ENCODE assay signal across 16 cellular contexts in genomic region chr17:56982312-56982711, GRCh38. TPM values are rescaled to one million over a fixed set of nuclear protein-coding genes. Genes with fewer than 3 reads are reported as not detected.
DNase-seq lines count a peak whose midpoint lies in the region; ATAC-seq, FAIRE-seq and TF ChIP-seq lines count a peak whose summit lies in the region.
"Had no signal": no experiment of that assay in that cellular context is flagged by ENCODE, and none has a peak within 500 bp of the region (broad histone marks: within the 10 kb centered on the region; RNA-seq: fewer than 3 reads in every experiment).

No MANE protein-coding gene starts in this region.

- DNase-seq in DMS153 treated with DMSO at 0.1 percent for 48 hours (lab: John Stamatoyannopoulos, UW; ENCODE audit: unreplicated experiment) = peak; percentile 88
- DNase-seq in NCI-H1436 treated with DMSO at 0.1 percent for 48 hours (lab: John Stamatoyannopoulos, UW) = peak; percentile 39
- peak; percentile 17 for DNase-seq in NOMO-1 treated with DMSO at 0.1 percent for 48 hours (lab: John Stamatoyannopoulos, UW; ENCODE audit: unreplicated experiment)
- DNase-seq in keratinocyte (ENCODE audit: low read depth, low spot score) = no peak
- DNase-seq in C1 segment of cervical spinal cord (lab: John Stamatoyannopoulos, UW) = no peak
- no peak for DNase-seq in NCI-H2029 (lab: John Stamatoyannopoulos, UW)
- DNase-seq in hepatocyte (ENCODE audit: low spot score) = no peak
- DNase-seq: activated CD4-positive, alpha-beta T cell treated with anti-CD3 and anti-CD28 coated beads, Interleukin-2, amount 50 U/mL, for 48 hours; activated T-cell treated with anti-CD3 and anti-CD28 coated beads, Interleukin-2, amount 50 U/mL, for 72 hours; hippocampal formation; midbrain; NCI-H446; Peyer's patch; right lobe of liver; stimulated activated CD4-positive, alpha-beta T cell treated with anti-CD3 and anti-CD28 coated beads, Interleukin-1b, Interleukin-23, amount 100 ng/mL, for 48 hours had no signal

- H3K4me3 ChIP-seq in keratinocyte (ENCODE audit: control insufficient read depth in 2 of 3, extremely low read depth in 1 of 3, insufficient read depth in 2 of 3, low read depth in 1 of 3, low read length in 3 of 3) = peak overlapping the region in 1 of 3 experiments; percentile 25
- H3K4me3 ChIP-seq in hepatocyte = no peak overlapping the region
- H3K4me3 ChIP-seq: Peyer's patch, right lobe of liver had no signal

- no peaks in the 10 kb centered on the region for H3K9me1 ChIP-seq in keratinocyte (ENCODE audit: control insufficient read depth, extremely low read depth, insufficient read depth, low read length)

- no peak for ATAC-seq in HG03039 (IDR thresholded peaks at IDR 0.05; ENCODE audit: unreplicated experiment)
- ATAC-seq: activated T-cell treated with anti-CD3 and anti-CD28 coated beads, Interleukin-2, amount 50 U/mL, for 72 hours; right lobe of liver had no signal

- H3K36me3 ChIP-seq in keratinocyte (ENCODE audit: control insufficient read depth in 2 of 2, extremely low read depth in 1 of 2, insufficient read depth in 2 of 2, low read length in 2 of 2) (peaks cover 4 to 8% of the 10 kb centered on the region in 2 experiments), hepatocyte (replicated peaks; ENCODE audit: insufficient read depth, low read depth) (no peaks in the 10 kb centered on the region)
- H3K36me3 ChIP-seq: right lobe of liver had no signal

- H3K9ac ChIP-seq in keratinocyte (ENCODE audit: control insufficient read depth, extremely low read depth, insufficient read depth, low read length) = no peak overlapping the region

- TF ChIP-seq CTCF in keratinocyte (optimal IDR thresholded peaks at IDR 0.05 in 1 of 3, IDR thresholded peaks at IDR 0.05 in 1 of 3, conservative IDR thresholded peaks at IDR 0.05 in 1 of 3; ENCODE audit: extremely low read depth in 1 of 3, insufficient read depth in 2 of 3, low read length in 3 of 3) (no peak), hepatocyte (IDR thresholded peaks at IDR 0.05; ENCODE audit: poor library complexity) (no peak)

- peaks cover 25% of the 10 kb centered on the region for H3K4me1 ChIP-seq in keratinocyte (ENCODE audit: control insufficient read depth, extremely low read depth, insufficient read depth, low read length)
- peaks cover 14% of the 10 kb centered on the region for H3K4me1 ChIP-seq in hepatocyte (ENCODE audit: insufficient read depth)

- H3K4me2 ChIP-seq in keratinocyte (ENCODE audit: control insufficient read depth, extremely low read depth, insufficient read depth, low read depth, low read length) (peak overlapping the region; percentile 73), hepatocyte (no peak overlapping the region)

- peak overlapping the region; percentile 24 for H3K27ac ChIP-seq in keratinocyte (ENCODE audit: control insufficient read depth, insufficient read depth, low read length)
- H3K27ac ChIP-seq in hepatocyte = no peak overlapping the region
- H3K27ac ChIP-seq: Peyer's patch, right lobe of liver had no signal

- no peaks in the 10 kb centered on the region for H3K27me3 ChIP-seq in keratinocyte (ENCODE audit: control insufficient read depth, extremely low read depth, insufficient read depth, low read length)
- no peaks in the 10 kb centered on the region for H3K27me3 ChIP-seq in hepatocyte
- H3K27me3 ChIP-seq: Peyer's patch, right lobe of liver had no signal

- no peaks in the 10 kb centered on the region for H4K20me1 ChIP-seq in keratinocyte (ENCODE audit: control insufficient read depth, extremely low read depth, insufficient read depth, low read length)
- no peaks in the 10 kb centered on the region for H4K20me1 ChIP-seq in hepatocyte (ENCODE audit: insufficient read depth, poor library complexity, severe bottlenecking)

- no peaks in the 10 kb centered on the region for H3K9me3 ChIP-seq in keratinocyte (ENCODE audit: control insufficient read depth, low read depth, low read length)
- H3K9me3 ChIP-seq in hepatocyte (ENCODE audit: low read depth) = no peaks in the 10 kb centered on the region
- H3K9me3 ChIP-seq: Peyer's patch, right lobe of liver had no signal

- H3K79me2 ChIP-seq in keratinocyte (ENCODE audit: control insufficient read depth, insufficient read depth, low read length) = no peaks in the 10 kb centered on the region
- peaks cover 8% of the 10 kb centered on the region for H3K79me2 ChIP-seq in hepatocyte

- FAIRE-seq in keratinocyte (lab: Jason Lieb, UNC) = peak; percentile 49

- peak overlapping the region; percentile 54 for H2AFZ ChIP-seq in keratinocyte (ENCODE audit: control insufficient read depth, low read length)
- no peak overlapping the region for H2AFZ ChIP-seq in hepatocyte

- dilution Hi-C loops in keratinocyte (cut with MboI; ENCODE audit: extremely low pct_ligation_motif_present, low sequenced_read_pairs) = no loop called here

- WGBS in hepatocyte (ENCODE audit: low lambda C conversion rate, missing lambda C conversion rate) = 94% methylated on average over 8 of the region's 8 CpGs

- H3K9me2 ChIP-seq in hepatocyte (replicated peaks; ENCODE audit: insufficient read depth) = no peaks in the 10 kb centered on the region

RNA-seq across cellular contexts. Expression of gene SCPEP1, which starts 4.4 kb away (rescaled TPM):
- polyA plus RNA-seq in keratinocyte = 33.7 to 43.4 TPM (median 34.4 TPM) in 3 replicates
- polyA plus RNA-seq in keratinocyte (2011; ENCODE audit: low read depth) = 29.0 TPM
- polyA plus RNA-seq in keratinocyte (2011; cell fraction: cytosol; rRNA removed) = 12.3 and 14.0 TPM in 2 replicates
- polyA plus RNA-seq in keratinocyte (2011; cell fraction: nucleus; rRNA removed) = 68.3 and 81.9 TPM in 2 replicates
- polyA plus RNA-seq in keratinocyte (2012; ENCODE audit: low replicate concordance) = 25.0 TPM in 2 replicates
- 8.3 to 11.4 TPM (median 9.4 TPM) in 3 replicates for polyA minus RNA-seq in keratinocyte
- 15.3 TPM for polyA minus RNA-seq in keratinocyte (2011; cell fraction: cytosol; rRNA and poly(A)+ RNA removed)
- polyA minus RNA-seq in keratinocyte (2011; cell fraction: nucleus; rRNA and poly(A)+ RNA removed) = 15.5 and 31.0 TPM in 2 replicates
- total RNA-seq in hepatocyte = 68.3 and 81.2 TPM in 2 replicates
- 86.7 and 90.5 TPM in 2 replicates for polyA plus RNA-seq in hepatocyte

RNA-seq across cellular contexts. Expression of gene COIL, which starts 21.5 kb away (rescaled TPM):
- 7.2 to 11.6 TPM (median 8.3 TPM) in 3 replicates for polyA plus RNA-seq in keratinocyte
- 23.9 TPM for polyA plus RNA-seq in keratinocyte (2011; ENCODE audit: low read depth)
- 4.6 and 7.5 TPM in 2 replicates for polyA plus RNA-seq in keratinocyte (2011; cell fraction: cytosol; rRNA removed)
- polyA plus RNA-seq in keratinocyte (2011; cell fraction: nucleus; rRNA removed) = 8.7 and 13.9 TPM in 2 replicates
- polyA plus RNA-seq in keratinocyte (2012; ENCODE audit: low replicate concordance) = 12.0 and 13.5 TPM in 2 replicates
- polyA minus RNA-seq in keratinocyte = 1.7 to 3.9 TPM (median 3.0 TPM) in 3 replicates
- 2.3 TPM for polyA minus RNA-seq in keratinocyte (2011; cell fraction: cytosol; rRNA and poly(A)+ RNA removed)
- 3.3 and 4.3 TPM in 2 replicates for polyA minus RNA-seq in keratinocyte (2011; cell fraction: nucleus; rRNA and poly(A)+ RNA removed)
- 19.8 and 21.0 TPM in 2 replicates for total RNA-seq in hepatocyte
- polyA plus RNA-seq in hepatocyte = 12.9 and 18.4 TPM in 2 replicates

Comparison
In these comparisons a context has a peak if more than half of its experiments do, and no peak if none do; other contexts are left out.
1. DNase-seq: peak in DMS153 treated with DMSO at 0.1 percent for 48 hours (single experiment), NCI-H1436 treated with DMSO at 0.1 percent for 48 hours (single experiment) and NOMO-1 treated with DMSO at 0.1 percent for 48 hours (single experiment); none in keratinocyte (single experiment), C1 segment of cervical spinal cord (0 of 14), NCI-H2029 (single experiment) and hepatocyte (single experiment).